ENCODE assay signal across 18 cellular contexts in the genomic region with DNA sequence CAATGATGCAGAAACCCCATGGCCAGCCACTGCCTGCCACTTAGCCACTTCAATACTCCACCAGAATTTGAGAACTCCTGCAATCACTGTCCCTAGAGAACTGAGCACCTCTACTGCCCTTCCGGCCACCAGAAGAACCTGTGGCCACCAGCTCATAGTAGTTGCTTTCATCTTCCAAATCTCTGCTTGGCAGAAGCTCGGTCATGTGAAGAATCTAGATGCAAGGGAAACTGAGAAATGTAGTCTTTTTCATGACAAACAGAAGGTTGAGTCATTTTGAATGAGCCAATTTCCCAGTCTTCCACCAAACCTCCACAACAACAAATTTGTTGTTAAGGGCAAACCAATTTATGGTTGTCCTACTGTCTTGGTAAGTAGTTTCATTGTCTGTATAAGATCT. TPM values are rescaled to one million over a fixed set of nuclear protein-coding genes. Genes with fewer than 3 reads are reported as not detected.
DNase-seq lines count a peak whose midpoint lies in the region; ATAC-seq, FAIRE-seq and TF ChIP-seq lines count a peak whose summit lies in the region.
"Had no signal": no experiment of that assay in that cellular context is flagged by ENCODE, and none has a peak within 500 bp of the region (broad histone marks: within the 10 kb centered on the region; RNA-seq: fewer than 3 reads in every experiment).

No MANE protein-coding gene starts in this region.

- DNase-seq in bronchial epithelial cell (ENCODE audit: low read depth): peak; percentile 18
- no peak for DNase-seq in EL
- DNase-seq in stimulated activated CD4-positive, alpha-beta T cell treated with anti-CD3 and anti-CD28 coated beads, Interleukin-15, amount 100 ng/mL, for 24 hours: no peak
- DNase-seq in NCI-H1436 treated with DMSO at 0.1 percent for 48 hours (lab: John Stamatoyannopoulos, UW): no peak
- DNase-seq: DMS79; esophagus squamous epithelium; NCI-H1105 treated with DMSO at 0.1 percent for 48 hours; NCI-H226; right lobe of liver; stimulated activated CD4-positive, alpha-beta T cell treated with anti-CD3 and anti-CD28 coated beads, Interleukin-4, amount 100 ng/mL, for 4 hours; stimulated activated naive CD4-positive, alpha-beta T cell had no signal

- no peak overlapping the region for H3K27ac Mint-ChIP-seq in stimulated activated memory B cell treated with anti-CD40 and anti-IgM and Interleukin-4, amounts not matched to agents 10 μg/mL and 1 μg/mL and 100 μg/mL, for 72 hours

- TF ChIP-seq CTCF in bronchial epithelial cell (IDR thresholded peaks at IDR 0.05; ENCODE audit: insufficient read depth, low read length, severe bottlenecking): no peak

- FAIRE-seq in bronchial epithelial cell (lab: Jason Lieb, UNC): no peak
- FAIRE-seq: colon had no signal

- no peaks in the 10 kb centered on the region for H3K36me3 Mint-ChIP-seq in stimulated activated memory B cell treated with anti-CD40 and anti-IgM and Interleukin-4, amounts not matched to agents 10 μg/mL and 1 μg/mL and 100 μg/mL, for 72 hours

- H3K4me1 Mint-ChIP-seq in stimulated activated memory B cell treated with anti-CD40 and anti-IgM and Interleukin-4, amounts not matched to agents 10 μg/mL and 1 μg/mL and 100 μg/mL, for 72 hours: peaks cover 11% of the 10 kb centered on the region

- no peaks in the 10 kb centered on the region for H3K27me3 Mint-ChIP-seq in stimulated activated memory B cell treated with anti-CD40 and anti-IgM and Interleukin-4, amounts not matched to agents 10 μg/mL and 1 μg/mL and 100 μg/mL, for 72 hours

- no peaks in the 10 kb centered on the region for H3K27me3 ChIP-seq in bronchial epithelial cell (ENCODE audit: control insufficient read depth, insufficient read depth, low read length)
- H3K27me3 ChIP-seq: esophagus squamous epithelium, right lobe of liver had no signal

- no peak overlapping the region for H3K4me3 Mint-ChIP-seq in stimulated activated memory B cell treated with anti-CD40 and anti-IgM and Interleukin-4, amounts not matched to agents 10 μg/mL and 1 μg/mL and 100 μg/mL, for 72 hours
- H3K4me3 Mint-ChIP-seq: neural crest cell had no signal

- ATAC-seq in GM18519 (IDR thresholded peaks at IDR 0.05; ENCODE audit: low FRiP score, unreplicated experiment) (peak; percentile 48), GM21367 (IDR thresholded peaks at IDR 0.05; ENCODE audit: unreplicated experiment) (peak; percentile 59), HG03066 (IDR thresholded peaks at IDR 0.05; ENCODE audit: low read depth, unreplicated experiment) (peak; percentile 82)
- no peak for ATAC-seq in stimulated activated memory B cell treated with anti-CD40 and anti-IgM and Interleukin-4, amounts not matched to agents 10 μg/mL and 1 μg/mL and 100 μg/mL, for 72 hours
- ATAC-seq: right lobe of liver had no signal

- H3K4me3 ChIP-seq in bronchial epithelial cell (ENCODE audit: low read depth, low read length): no peak overlapping the region
- H3K4me3 ChIP-seq: esophagus squamous epithelium, lung, right lobe of liver had no signal

- no peaks in the 10 kb centered on the region for H3K9me3 Mint-ChIP-seq in stimulated activated memory B cell treated with anti-CD40 and anti-IgM and Interleukin-4, amounts not matched to agents 10 μg/mL and 1 μg/mL and 100 μg/mL, for 72 hours
- H3K9me3 Mint-ChIP-seq: neural crest cell had no signal

- H3K36me3 ChIP-seq in bronchial epithelial cell (ENCODE audit: control insufficient read depth, insufficient read depth, low read length): no peaks in the 10 kb centered on the region
- H3K36me3 ChIP-seq: esophagus squamous epithelium, right lobe of liver had no signal

RNA-seq across cellular contexts. Expression of gene SSR3, which starts 27.9 kb away (rescaled TPM):
- 168 and 245 TPM in 2 replicates for total RNA-seq in bronchial epithelial cell
